ENCODE assay signal across 14 cellular contexts in genomic region chr3:62373215-62373614, GRCh38. TPM values are rescaled to one million over a fixed set of nuclear protein-coding genes. Genes with fewer than 3 reads are reported as not detected.
DNase-seq lines count a peak whose midpoint lies in the region; ATAC-seq, FAIRE-seq and TF ChIP-seq lines count a peak whose summit lies in the region.
"Had no signal": no experiment of that assay in that cellular context is flagged by ENCODE, and none has a peak within 500 bp of the region (broad histone marks: within the 10 kb centered on the region; RNA-seq: fewer than 3 reads in every experiment).

Gene FEZF2 (minus strand): TSS chr3:62373550. CDS start chr3:62372868, 682 bp downstream.

- TF ChIP-seq CTCF in astrocyte (IDR thresholded peaks at IDR 0.05; ENCODE audit: insufficient read depth, low read depth, low read length): no peak
- no peak for TF ChIP-seq CTCF in thoracic aorta (IDR thresholded peaks at IDR 0.05)
- TF ChIP-seq CTCF in sigmoid colon (IDR thresholded peaks at IDR 0.05): no peak

- H3K9me3 Mint-ChIP-seq in astrocyte (ENCODE audit: unreplicated experiment): peaks cover 24% of the 10 kb centered on the region

- H3K4me1 ChIP-seq in astrocyte (ENCODE audit: insufficient read depth, low read length) (peaks cover 6% of the 10 kb centered on the region), iPS-20b (ENCODE audit: insufficient read depth, low read length) (peaks cover 30% of the 10 kb centered on the region; the same call in 1 of the 2 replicates), thoracic aorta (ENCODE audit: control insufficient read depth in 1 of 2, low read depth in 2 of 2) (peaks cover 20 to 67% of the 10 kb centered on the region in 2 donors), sigmoid colon (peaks cover 0 to 60% (median 53%) of the 10 kb centered on the region in 4 donors)
- no peaks in the 10 kb centered on the region for H3K4me1 ChIP-seq in effector memory CD4-positive, alpha-beta T cell (ENCODE audit: control insufficient read depth, insufficient read depth, low read length, poor library complexity, severe bottlenecking)

- no peak for FAIRE-seq in astrocyte (lab: Jason Lieb, UNC)
- FAIRE-seq: GM12892 had no signal

- TF ChIP-seq EP300 in sigmoid colon (IDR thresholded peaks at IDR 0.05): no peak

- no peaks in the 10 kb centered on the region for H3K79me2 ChIP-seq in astrocyte (ENCODE audit: insufficient read depth, low read length)

- peaks cover 85% of the 10 kb centered on the region for H3K27me3 Mint-ChIP-seq in astrocyte (ENCODE audit: low read depth, unreplicated experiment)

- peaks cover 7% of the 10 kb centered on the region for H4K20me1 ChIP-seq in astrocyte (ENCODE audit: insufficient read depth, low read length)

- ATAC-seq in thoracic aorta (ENCODE audit: insufficient number of reproducible peaks, low FRiP score, low read depth): no peak
- ATAC-seq: gastroesophageal sphincter; naive thymus-derived CD8-positive, alpha-beta T cell had no signal

- WGBS in sigmoid colon, 2 donors: 5% methylated on average over 28 of the region's 28 CpGs

- peaks cover 3% of the 10 kb centered on the region for H3K9me3 ChIP-seq in astrocyte (ENCODE audit: insufficient read depth, low read depth, low read length)
- no peaks in the 10 kb centered on the region for H3K9me3 ChIP-seq in iPS-20b (ENCODE audit: insufficient read depth, low read depth, low read length)
- no peaks in the 10 kb centered on the region for H3K9me3 ChIP-seq in thoracic aorta
- H3K9me3 ChIP-seq in effector memory CD4-positive, alpha-beta T cell (ENCODE audit: control insufficient read depth, low read length): no peaks in the 10 kb centered on the region
- H3K9me3 ChIP-seq in sigmoid colon: no peaks in the 10 kb centered on the region
- H3K9me3 ChIP-seq: gastroesophageal sphincter had no signal

- DNase-seq in activated CD8-positive, alpha-beta memory T cell treated with anti-CD3 and anti-CD28 coated beads, Interleukin-2, amount 50 U/mL, for 48 hours: peak; percentile 51
- no peak for DNase-seq in activated CD8-positive, alpha-beta memory T cell treated with anti-CD3 and anti-CD28 coated beads, Interleukin-2, amount 50 U/mL, for 4 hours
- DNase-seq in astrocyte (ENCODE audit: low read depth) (no peak), thoracic aorta (ENCODE audit: low spot score) (no peak), SHP77 (lab: John Stamatoyannopoulos, UW) (no peak), sigmoid colon (no peak)
- no peak for DNase-seq in effector memory CD4-positive, alpha-beta T cell
- DNase-seq: activated CD4-positive, alpha-beta T cell treated with anti-CD3 and anti-CD28 coated beads for 48 hours; MV-4-11; naive thymus-derived CD8-positive, alpha-beta T cell had no signal

- H3K4me1 Mint-ChIP-seq in astrocyte (ENCODE audit: low read depth, unreplicated experiment): peaks cover 5% of the 10 kb centered on the region

- H3K36me3 Mint-ChIP-seq in astrocyte (ENCODE audit: low read depth, unreplicated experiment): peaks cover 1% of the 10 kb centered on the region

- H3K4me3 Mint-ChIP-seq in astrocyte (ENCODE audit: unreplicated experiment): peak within 1 kb of the TSS; percentile 40

- H3K9ac ChIP-seq in astrocyte (ENCODE audit: low read length) (no peak within 1 kb of the TSS), iPS-20b (ENCODE audit: low read depth, low read length) (no peak within 1 kb of the TSS)

- H3K27ac ChIP-seq in astrocyte (ENCODE audit: low read depth, low read length): no peak within 1 kb of the TSS
- no peak within 1 kb of the TSS for H3K27ac ChIP-seq in iPS-20b (ENCODE audit: low read length)
- H3K27ac ChIP-seq in thoracic aorta: no peak within 1 kb of the TSS
- no peak within 1 kb of the TSS for H3K27ac ChIP-seq in effector memory CD4-positive, alpha-beta T cell (ENCODE audit: insufficient read depth, low read length, poor library complexity, severe bottlenecking)
- H3K27ac ChIP-seq in sigmoid colon: no peak within 1 kb of the TSS
- H3K27ac ChIP-seq: gastroesophageal sphincter had no signal

- intact Hi-C loops in sigmoid colon (cut with DNase I): no loop called here

- H3K4me3 ChIP-seq in astrocyte (ENCODE audit: insufficient read depth, low read depth, low read length): peak within 1 kb of the TSS; percentile 52
- H3K4me3 ChIP-seq in iPS-20b (ENCODE audit: low read length): peak within 1 kb of the TSS; percentile 45; the same call in 1 of the 2 replicates
- peak within 1 kb of the TSS; percentile 65 for H3K4me3 ChIP-seq in thoracic aorta
- no peak within 1 kb of the TSS for H3K4me3 ChIP-seq in effector memory CD4-positive, alpha-beta T cell (ENCODE audit: insufficient read depth, low read depth, low read length, poor library complexity, severe bottlenecking)
- peak within 1 kb of the TSS in 2 of 4 donors; percentile 19 to 23 for H3K4me3 ChIP-seq in sigmoid colon

- peak within 1 kb of the TSS; percentile 41 for H2AFZ ChIP-seq in astrocyte (ENCODE audit: low read depth, low read length)

- H3K36me3 ChIP-seq in astrocyte (ENCODE audit: insufficient read depth, low read length): no peaks in the 10 kb centered on the region
- H3K36me3 ChIP-seq in iPS-20b (ENCODE audit: insufficient read depth, low read depth, low read length): no peaks in the 10 kb centered on the region
- H3K36me3 ChIP-seq in thoracic aorta: no peaks in the 10 kb centered on the region
- no peaks in the 10 kb centered on the region for H3K36me3 ChIP-seq in effector memory CD4-positive, alpha-beta T cell (ENCODE audit: control insufficient read depth, insufficient read depth, low read length)
- H3K36me3 ChIP-seq in sigmoid colon: no peaks in the 10 kb centered on the region
- H3K36me3 ChIP-seq: gastroesophageal sphincter had no signal

- peak within 1 kb of the TSS; percentile 90 for H3K4me2 ChIP-seq in astrocyte (ENCODE audit: low read length)

- peak within 1 kb of the TSS; percentile 47 for H3K27ac Mint-ChIP-seq in astrocyte (ENCODE audit: unreplicated experiment)
- H3K27ac Mint-ChIP-seq: CD14-positive monocyte; naive thymus-derived CD8-positive, alpha-beta T cell had no signal

- peaks cover 92% of the 10 kb centered on the region for H3K27me3 ChIP-seq in astrocyte (ENCODE audit: insufficient read depth, low read length)
- H3K27me3 ChIP-seq in iPS-20b (ENCODE audit: insufficient read depth, low read length): peaks cover 100% of the 10 kb centered on the region
- H3K27me3 ChIP-seq in thoracic aorta (replicated peaks; ENCODE audit: insufficient read depth): peaks cover 39% of the 10 kb centered on the region
- H3K27me3 ChIP-seq in effector memory CD4-positive, alpha-beta T cell (replicated peaks; ENCODE audit: control insufficient read depth, insufficient read depth, low read length, poor library complexity, severe bottlenecking): peaks cover 9% of the 10 kb centered on the region
- peaks cover 60 to 100% (median 96%) of the 10 kb centered on the region in 3 donors for H3K27me3 ChIP-seq in sigmoid colon

- no peak for TF ChIP-seq POLR2A in sigmoid colon (IDR thresholded peaks at IDR 0.05)

RNA-seq across cellular contexts. Expression of gene FEZF2, which starts in this region (rescaled TPM):
- not detected in 2 replicates for total RNA-seq in astrocyte
- not detected for total RNA-seq in thoracic aorta
- total RNA-seq in sigmoid colon: not detected
- polyA plus RNA-seq in sigmoid colon: not detected
- total RNA-seq: gastroesophageal sphincter; naive thymus-derived CD8-positive, alpha-beta T cell had no signal
- polyA plus RNA-seq: CD14-positive monocyte; naive thymus-derived CD8-positive, alpha-beta T cell had no signal
